Comparison of ENCODE assay signal across 14 cellular contexts in the genomic region with DNA sequence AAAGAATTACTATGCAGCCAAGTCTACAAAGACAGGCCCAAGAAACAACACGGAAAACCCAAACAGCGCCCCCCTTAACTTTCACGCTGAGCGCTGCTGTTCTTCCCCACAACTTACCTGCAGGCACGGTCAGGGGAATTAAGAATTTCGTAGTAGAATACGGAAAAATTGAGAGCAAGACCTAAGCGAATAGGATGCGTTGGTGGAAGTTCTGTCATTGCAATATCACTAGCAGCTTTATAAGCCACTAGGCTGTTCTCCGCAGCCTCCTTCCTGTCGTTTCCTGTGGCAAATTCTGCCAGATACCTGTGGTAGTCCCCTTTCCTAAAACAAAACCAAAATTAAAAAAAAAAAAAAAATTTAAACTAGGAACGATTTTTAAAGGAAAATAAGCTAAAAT. TPM values are rescaled to one million over a fixed set of nuclear protein-coding genes. Genes with fewer than 3 reads are reported as not detected.
A peak's percentile ranks its signal among the peaks of the same experiment; 100 is the strongest.
DNase-seq lines count a peak whose midpoint lies in the region; ATAC-seq, FAIRE-seq and TF ChIP-seq lines count a peak whose summit lies in the region.
"Had no signal": no experiment of that assay in that cellular context is flagged by ENCODE, and none has a peak within 500 bp of the region (broad histone marks: within the 10 kb centered on the region; RNA-seq: fewer than 3 reads in every experiment).

No MANE protein-coding gene starts in this region.

- H3K4me1 ChIP-seq in small intestine (ENCODE audit: control insufficient read depth in 2 of 2, insufficient read depth in 1 of 2, low read depth in 1 of 2, low read length in 1 of 2) = peaks cover 0 to 10% of the 10 kb centered on the region in 2 donors

- peak overlapping the region; percentile 54 for H3K4me3 Mint-ChIP-seq in activated CD8-positive, alpha-beta memory T cell treated with anti-CD3 and anti-CD28 coated beads, Interleukin-2, amount 10 ng/mL, durations not matched to agents 7 days and 5 days
- peak overlapping the region; percentile 41 for H3K4me3 Mint-ChIP-seq in activated CD4-positive, alpha-beta T cell treated with anti-CD3 and anti-CD28 coated beads, Interleukin-2, amount 10 ng/mL, durations not matched to agents 7 days and 5 days
- no peak overlapping the region for H3K4me3 Mint-ChIP-seq in endothelial cell (ENCODE audit: unreplicated experiment)

- CTCF ChIA-PET in activated CD8-positive, alpha-beta memory T cell treated with anti-CD3 and anti-CD28 coated beads, Interleukin-2, amount 10 ng/mL, durations not matched to agents 7 days and 5 days (lab: Charles Lee) = interaction anchor here (0.6 to 2.5 kb wide), 9 partner anchors 11 to 269 kb away, joined by 3 to 31 read pairs (median 6); a partner anchor contains a TSS
- CTCF ChIA-PET in activated CD4-positive, alpha-beta T cell treated with anti-CD3 and anti-CD28 coated beads, Interleukin-2, amount 10 ng/mL, durations not matched to agents 7 days and 5 days (lab: Charles Lee) = interaction anchor here (0.7 to 2.5 kb wide), 7 partner anchors 10 to 282 kb away, joined by 3 to 8 read pairs (median 5); a partner anchor contains a TSS

- H3K9me3 Mint-ChIP-seq in activated CD8-positive, alpha-beta memory T cell treated with anti-CD3 and anti-CD28 coated beads, Interleukin-2, amount 10 ng/mL, durations not matched to agents 7 days and 5 days (ENCODE audit: low read depth) = no peaks in the 10 kb centered on the region
- no peaks in the 10 kb centered on the region for H3K9me3 Mint-ChIP-seq in activated CD4-positive, alpha-beta T cell treated with anti-CD3 and anti-CD28 coated beads, Interleukin-2, amount 10 ng/mL, durations not matched to agents 7 days and 5 days
- H3K9me3 Mint-ChIP-seq in endothelial cell (ENCODE audit: unreplicated experiment) = no peaks in the 10 kb centered on the region

- no peaks in the 10 kb centered on the region for H3K9me3 ChIP-seq in small intestine (ENCODE audit: control insufficient read depth, low read depth)
- H3K9me3 ChIP-seq: ovary, thoracic aorta had no signal

- peaks cover 47% of the 10 kb centered on the region for H3K36me3 Mint-ChIP-seq in activated CD8-positive, alpha-beta memory T cell treated with anti-CD3 and anti-CD28 coated beads, Interleukin-2, amount 10 ng/mL, durations not matched to agents 7 days and 5 days
- peaks cover 47% of the 10 kb centered on the region for H3K36me3 Mint-ChIP-seq in activated CD4-positive, alpha-beta T cell treated with anti-CD3 and anti-CD28 coated beads, Interleukin-2, amount 10 ng/mL, durations not matched to agents 7 days and 5 days (ENCODE audit: low read depth)
- peaks cover 32% of the 10 kb centered on the region for H3K36me3 Mint-ChIP-seq in endothelial cell (ENCODE audit: low read depth, unreplicated experiment)

- no peaks in the 10 kb centered on the region for H3K27me3 ChIP-seq in small intestine (ENCODE audit: control insufficient read depth in 2 of 2, insufficient read depth in 2 of 2, low read length in 2 of 2)
- H3K27me3 ChIP-seq: hepatocyte, ovary had no signal

- H3K27ac ChIP-seq in coronary artery (no peak overlapping the region), small intestine (ENCODE audit: low read depth in 1 of 2, low read length in 1 of 2) (no peak overlapping the region)
- H3K27ac ChIP-seq: hepatocyte, ovary, SK-N-MC had no signal

- H3K36me3 ChIP-seq in small intestine (ENCODE audit: control insufficient read depth in 2 of 2, insufficient read depth in 2 of 2, low read length in 2 of 2) = peaks cover 4 to 9% of the 10 kb centered on the region in 2 donors
- H3K36me3 ChIP-seq: ovary had no signal

- no peak overlapping the region for H3K4me3 ChIP-seq in coronary artery
- H3K4me3 ChIP-seq in small intestine (ENCODE audit: low read depth in 1 of 2, low read length in 2 of 2) = no peak overlapping the region
- H3K4me3 ChIP-seq: hepatocyte, ovary, SK-N-MC, thoracic aorta had no signal

- no peak for FAIRE-seq in small intestine (lab: Jason Lieb, UNC)

- ATAC-seq in activated CD8-positive, alpha-beta memory T cell treated with anti-CD3 and anti-CD28 coated beads, Interleukin-2, amount 10 ng/mL, durations not matched to agents 7 days and 5 days = peak; percentile 34
- ATAC-seq in stimulated activated naive CD8-positive, alpha-beta T cell treated with anti-CD3 and anti-CD28 coated beads, Interleukin-15, Interleukin-2, amounts not matched to agents 100 U/mL and 50 U/mL, for 24 hours = peak; percentile 26
- no peak for ATAC-seq in GM18858 (IDR thresholded peaks at IDR 0.05; ENCODE audit: unreplicated experiment)

- TF ChIP-seq CTCF in endothelial cell (IDR thresholded peaks at IDR 0.05; ENCODE audit: unreplicated experiment) (no peak), coronary artery (IDR thresholded peaks at IDR 0.05) (no peak)

- 61 to 77% (median 69%) methylated on average over 12 of the region's 12 CpGs for WGBS in small intestine, 3 donors

- peak overlapping the region; percentile 89 for H3K27ac Mint-ChIP-seq in activated CD8-positive, alpha-beta memory T cell treated with anti-CD3 and anti-CD28 coated beads, Interleukin-2, amount 10 ng/mL, durations not matched to agents 7 days and 5 days
- peak overlapping the region; percentile 84 for H3K27ac Mint-ChIP-seq in activated CD4-positive, alpha-beta T cell treated with anti-CD3 and anti-CD28 coated beads, Interleukin-2, amount 10 ng/mL, durations not matched to agents 7 days and 5 days
- H3K27ac Mint-ChIP-seq in endothelial cell (ENCODE audit: unreplicated experiment) = peak overlapping the region; percentile 28

- H3K27me3 Mint-ChIP-seq in activated CD8-positive, alpha-beta memory T cell treated with anti-CD3 and anti-CD28 coated beads, Interleukin-2, amount 10 ng/mL, durations not matched to agents 7 days and 5 days = no peaks in the 10 kb centered on the region
- H3K27me3 Mint-ChIP-seq in activated CD4-positive, alpha-beta T cell treated with anti-CD3 and anti-CD28 coated beads, Interleukin-2, amount 10 ng/mL, durations not matched to agents 7 days and 5 days = no peaks in the 10 kb centered on the region
- H3K27me3 Mint-ChIP-seq in endothelial cell (ENCODE audit: unreplicated experiment) = peaks cover 14% of the 10 kb centered on the region

- DNase-seq in activated CD8-positive, alpha-beta memory T cell treated with anti-CD3 and anti-CD28 coated beads, Interleukin-2, amount 10 ng/mL, durations not matched to agents 7 days and 5 days = peak; percentile 69
- DNase-seq in activated CD8-positive, alpha-beta memory T cell treated with anti-CD3 and anti-CD28 coated beads for 24 hours = no peak
- DNase-seq in activated CD4-positive, alpha-beta T cell treated with anti-CD3 and anti-CD28 coated beads, Interleukin-2, amount 10 ng/mL, durations not matched to agents 7 days and 5 days = peak; percentile 40
- DNase-seq in endothelial cell (ENCODE audit: low spot score) (no peak), coronary artery (ENCODE audit: low spot score) (no peak), small intestine (no peak)
- peak; percentile 25 for DNase-seq in stimulated activated naive CD8-positive, alpha-beta T cell treated with anti-CD3 and anti-CD28 coated beads, Interleukin-15, Interleukin-2, amounts not matched to agents 100 U/mL and 50 U/mL, for 24 hours
- DNase-seq: KBM-7, NCI-H2081 had no signal

- H3K4me1 Mint-ChIP-seq in activated CD8-positive, alpha-beta memory T cell treated with anti-CD3 and anti-CD28 coated beads, Interleukin-2, amount 10 ng/mL, durations not matched to agents 7 days and 5 days = peaks cover 59% of the 10 kb centered on the region
- peaks cover 52% of the 10 kb centered on the region for H3K4me1 Mint-ChIP-seq in activated CD4-positive, alpha-beta T cell treated with anti-CD3 and anti-CD28 coated beads, Interleukin-2, amount 10 ng/mL, durations not matched to agents 7 days and 5 days
- peaks cover 27% of the 10 kb centered on the region for H3K4me1 Mint-ChIP-seq in endothelial cell (ENCODE audit: unreplicated experiment)

- POLR2A ChIA-PET in activated CD4-positive, alpha-beta T cell treated with anti-CD3 and anti-CD28 coated beads, Interleukin-2, amount 10 ng/mL, durations not matched to agents 7 days and 5 days (lab: Charles Lee) = no interaction called here

RNA-seq across cellular contexts. Expression of a gene that starts 39.0 kb away (rescaled TPM):
- 100 to 1,000 TPM; 341 to 452 TPM for total RNA-seq in activated CD8-positive, alpha-beta memory T cell treated with anti-CD3 and anti-CD28 coated beads, Interleukin-2, amount 10 ng/mL, durations not matched to agents 7 days and 5 days
- total RNA-seq in activated CD4-positive, alpha-beta T cell treated with anti-CD3 and anti-CD28 coated beads, Interleukin-2, amount 10 ng/mL, durations not matched to agents 7 days and 5 days = 100 to 1,000 TPM; 340 to 435 TPM
- 820 TPM for total RNA-seq in endothelial cell (ENCODE audit: unreplicated experiment)
- 100 to 1,000 TPM; 235 to 390 (median 253) TPM for polyA plus RNA-seq in small intestine

Comparison
In these comparisons a context has a peak if more than half of its experiments do, and no peak if none do; other contexts are left out.
1. DNase-seq: peak in activated CD8-positive, alpha-beta memory T cell treated with anti-CD3 and anti-CD28 coated beads, Interleukin-2, amount 10 ng/mL, durations not matched to agents 7 days and 5 days (single experiment), activated CD4-positive, alpha-beta T cell treated with anti-CD3 and anti-CD28 coated beads, Interleukin-2, amount 10 ng/mL, durations not matched to agents 7 days and 5 days (single experiment) and stimulated activated naive CD8-positive, alpha-beta T cell treated with anti-CD3 and anti-CD28 coated beads, Interleukin-15, Interleukin-2, amounts not matched to agents 100 U/mL and 50 U/mL, for 24 hours (single experiment); none in activated CD8-positive, alpha-beta memory T cell treated with anti-CD3 and anti-CD28 coated beads for 24 hours (single experiment), endothelial cell (single experiment), coronary artery (single experiment) and small intestine (single experiment).
2. H3K27ac Mint-ChIP-seq: peak in every context shown above with its lines; median percentile 89 in activated CD8-positive, alpha-beta memory T cell treated with anti-CD3 and anti-CD28 coated beads, Interleukin-2, amount 10 ng/mL, durations not matched to agents 7 days and 5 days; 84 in activated CD4-positive, alpha-beta T cell treated with anti-CD3 and anti-CD28 coated beads, Interleukin-2, amount 10 ng/mL, durations not matched to agents 7 days and 5 days; 28 in endothelial cell.